9 cellular contexts compared by ENCODE assay signal in the genomic region with DNA sequence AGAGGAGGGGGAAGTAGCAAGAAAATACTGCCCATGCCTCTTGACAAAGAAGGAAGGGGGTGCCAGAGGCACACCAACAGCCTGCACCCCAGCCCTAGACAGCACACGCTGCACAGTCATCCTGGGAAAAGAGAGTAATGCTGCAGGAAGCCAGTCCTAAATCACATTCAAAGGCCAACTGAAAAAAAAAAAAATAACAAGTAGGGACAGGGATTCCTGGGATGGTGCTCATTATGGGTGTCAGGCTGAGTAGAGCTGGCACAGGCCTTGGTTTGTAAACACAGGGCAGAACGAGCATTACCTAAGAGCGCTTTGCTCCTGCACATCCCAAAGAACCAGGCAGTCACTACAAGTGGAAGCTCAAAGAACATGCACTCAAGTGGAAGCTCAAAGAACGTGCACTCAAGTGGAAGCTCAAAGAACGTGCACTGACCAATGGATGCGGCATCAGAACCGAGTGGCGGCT. TPM values are rescaled to one million over a fixed set of nuclear protein-coding genes. Genes with fewer than 3 reads are reported as not detected.
A peak's percentile ranks its signal among the peaks of the same experiment; 100 is the strongest.
DNase-seq lines count a peak whose midpoint lies in the region; ATAC-seq and TF ChIP-seq lines count a peak whose summit lies in the region.
"Had no signal": no experiment of that assay in that cellular context is flagged by ENCODE, and none has a peak within 500 bp of the region (broad histone marks: within the 10 kb centered on the region; RNA-seq: fewer than 3 reads in every experiment).

No MANE protein-coding gene starts in this region.

- no peaks in the 10 kb centered on the region for H3K9me3 Mint-ChIP-seq in activated naive CD4-positive, alpha-beta T cell treated with anti-CD3 and anti-CD28 coated beads for 36 hours
- peaks cover 2% of the 10 kb centered on the region for H3K9me3 Mint-ChIP-seq in activated B cell treated with CpG ODN at 0.5 μM for 24 hours

- intact Hi-C loops in activated naive CD4-positive, alpha-beta T cell treated with anti-CD3 and anti-CD28 coated beads for 36 hours (cut with micrococcal nuclease), result loop anchor here (2.0 to 5.0 kb wide), 2 partner anchors 359 to 465 kb away; no protein-coding TSS in a partner anchor
- intact Hi-C loops in activated B cell treated with CpG ODN at 0.5 μM for 24 hours (cut with micrococcal nuclease), result no loop called here

- H3K27ac Mint-ChIP-seq in activated naive CD4-positive, alpha-beta T cell treated with anti-CD3 and anti-CD28 coated beads for 36 hours, result peak overlapping the region; percentile 93
- H3K27ac Mint-ChIP-seq in activated B cell treated with CpG ODN at 0.5 μM for 24 hours, result peak overlapping the region; percentile 89

- peaks cover 96% of the 10 kb centered on the region for H3K4me1 Mint-ChIP-seq in activated naive CD4-positive, alpha-beta T cell treated with anti-CD3 and anti-CD28 coated beads for 36 hours (ENCODE audit: low read depth)
- H3K4me1 Mint-ChIP-seq in activated B cell treated with CpG ODN at 0.5 μM for 24 hours, result peaks cover 96% of the 10 kb centered on the region

- H3K27me3 ChIP-seq in right atrium auricular region (no peaks in the 10 kb centered on the region), upper lobe of left lung (no peaks in the 10 kb centered on the region)

- H3K4me1 ChIP-seq in right atrium auricular region, result peaks cover 0 to 98% of the 10 kb centered on the region in 2 donors
- peaks cover 95 to 100% (median 99%) of the 10 kb centered on the region in 4 donors for H3K4me1 ChIP-seq in upper lobe of left lung

- ATAC-seq in activated B cell treated with CpG ODN at 0.5 μM for 24 hours (ENCODE audit: low read depth) (no peak), upper lobe of left lung (ENCODE audit: low FRiP score in 2 of 2) (peak; percentile 13 to 85), HG03045 (IDR thresholded peaks at IDR 0.05; ENCODE audit: unreplicated experiment) (no peak), GM19324 (IDR thresholded peaks at IDR 0.05; ENCODE audit: low FRiP score, unreplicated experiment) (no peak)

- 32 to 35% methylated on average over 8 of the region's 8 CpGs for WGBS in upper lobe of left lung, 2 donors

- H3K4me3 ChIP-seq in right atrium auricular region (no peak overlapping the region), upper lobe of left lung (no peak overlapping the region)
- H3K4me3 ChIP-seq: PC-9 had no signal

- POLR2A ChIA-PET in activated B cell treated with CpG ODN at 0.5 μM for 24 hours (lab: Charles Lee), result interaction anchor here (0.6 to 24.2 kb wide), 15 partner anchors 6 to 652 kb away, joined by 3 to 683 read pairs (median 6); a partner anchor contains a TSS

- peak in 2 of 4 donors; percentile 10 to 65 for TF ChIP-seq EP300 in upper lobe of left lung (IDR thresholded peaks at IDR 0.05)

- peak overlapping the region; percentile 40 for H3K4me3 Mint-ChIP-seq in activated naive CD4-positive, alpha-beta T cell treated with anti-CD3 and anti-CD28 coated beads for 36 hours
- H3K4me3 Mint-ChIP-seq in activated B cell treated with CpG ODN at 0.5 μM for 24 hours, result peak overlapping the region; percentile 77

- H3K27me3 Mint-ChIP-seq in activated naive CD4-positive, alpha-beta T cell treated with anti-CD3 and anti-CD28 coated beads for 36 hours (ENCODE audit: low read depth), result no peaks in the 10 kb centered on the region
- no peaks in the 10 kb centered on the region for H3K27me3 Mint-ChIP-seq in activated B cell treated with CpG ODN at 0.5 μM for 24 hours

- peak overlapping the region; percentile 71 to 72 for H3K27ac ChIP-seq in right atrium auricular region
- H3K27ac ChIP-seq in upper lobe of left lung, result peak overlapping the region; percentile 81 to 97 (median 86)

- TF ChIP-seq CTCF in activated B cell treated with CpG ODN at 0.5 μM for 24 hours (IDR thresholded peaks at IDR 0.05), result no peak
- no peak for TF ChIP-seq CTCF in right atrium auricular region (IDR thresholded peaks at IDR 0.05)
- TF ChIP-seq CTCF in upper lobe of left lung (IDR thresholded peaks at IDR 0.05), result no peak

- CTCF ChIA-PET in activated naive CD4-positive, alpha-beta T cell treated with anti-CD3 and anti-CD28 coated beads for 36 hours (lab: Charles Lee), result interaction anchor here (0.6 to 2.4 kb wide), 9 partner anchors 8 to 229 kb away, joined by 3 to 14 read pairs (median 4); a partner anchor contains a TSS
- CTCF ChIA-PET in activated B cell treated with CpG ODN at 0.5 μM for 24 hours (lab: Charles Lee), result interaction anchor here (1.2 to 8.1 kb wide), 6 partner anchors 12 to 102 kb away, joined by 3 to 44 read pairs (median 4); no protein-coding TSS in a partner anchor

- peaks cover 9% of the 10 kb centered on the region for H3K36me3 Mint-ChIP-seq in activated naive CD4-positive, alpha-beta T cell treated with anti-CD3 and anti-CD28 coated beads for 36 hours (ENCODE audit: low read depth)
- H3K36me3 Mint-ChIP-seq in activated B cell treated with CpG ODN at 0.5 μM for 24 hours (ENCODE audit: low read depth), result peaks cover 40% of the 10 kb centered on the region

- TF ChIP-seq POLR2A in upper lobe of left lung (IDR thresholded peaks at IDR 0.05), result peak in 1 of 4 donors; percentile 16
- TF ChIP-seq POLR2A in erythroblast (IDR thresholded peaks at IDR 0.05; ENCODE audit: low read length), result no peak

- peak; percentile 53 for DNase-seq in activated naive CD4-positive, alpha-beta T cell treated with anti-CD3 and anti-CD28 coated beads for 36 hours
- no peak for DNase-seq in activated naive CD4-positive, alpha-beta T cell treated with anti-CD3 and anti-CD28 coated beads, Interleukin-2, amount 50 U/mL, for 16 hours
- DNase-seq in activated B cell treated with CpG ODN at 0.5 μM for 24 hours, result no peak
- DNase-seq in right atrium auricular region (ENCODE audit: low spot score), result no peak
- DNase-seq in upper lobe of left lung, result peak in 1 of 2 donors; percentile 83
- DNase-seq in erythroblast (lab: John Stamatoyannopoulos, UW), result no peak
- DNase-seq: PC-9 had no signal

- H3K9me3 ChIP-seq in right atrium auricular region (no peaks in the 10 kb centered on the region), upper lobe of left lung (no peaks in the 10 kb centered on the region)

- H3K36me3 ChIP-seq in right atrium auricular region, result no peaks in the 10 kb centered on the region
- no peaks in the 10 kb centered on the region for H3K36me3 ChIP-seq in upper lobe of left lung

RNA-seq across cellular contexts. Expression of a gene that starts 7.8 kb away (rescaled TPM):
- total RNA-seq in activated naive CD4-positive, alpha-beta T cell treated with anti-CD3 and anti-CD28 coated beads for 36 hours, result 10 to 100 TPM; 55.9 to 59.9 TPM
- total RNA-seq in activated B cell treated with CpG ODN at 0.5 μM for 24 hours (278 and 318 TPM in 2 replicates), right atrium auricular region (10 to 100 TPM; 59.5 to 65.1 TPM), upper lobe of left lung (100 to 1,000 TPM in 2 of 6 donors, 10 to 100 TPM in 4; 82.8 to 161 (median 96.8) TPM)

Comparison
In these comparisons a context has a peak if more than half of its experiments do, and no peak if none do; other contexts are left out.
1. ATAC-seq: peak in upper lobe of left lung (2 of 2); none in activated B cell treated with CpG ODN at 0.5 μM for 24 hours (single experiment), HG03045 (single experiment) and GM19324 (single experiment).